In the genomic region with DNA sequence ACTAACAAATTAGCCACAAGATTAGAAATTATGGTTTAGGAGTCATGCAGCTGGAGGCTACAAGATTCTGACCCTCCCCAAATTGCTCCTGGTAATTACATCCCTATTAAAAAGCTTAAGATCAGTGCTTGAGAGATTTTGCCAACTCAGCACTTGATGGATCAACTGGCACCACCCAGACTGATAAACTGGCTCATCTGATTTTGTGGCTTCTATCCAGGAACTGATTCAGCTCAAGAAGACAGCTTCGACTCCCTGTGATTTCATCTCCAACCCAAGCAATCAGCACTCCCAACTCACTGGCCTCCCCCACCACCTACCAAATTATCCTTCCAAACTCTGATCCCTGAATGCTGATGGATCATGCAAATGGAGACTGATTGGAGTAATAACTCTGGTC, we compare ENCODE assay signal across 9 cellular contexts.
"Had no signal": no experiment of that assay in that cellular context is flagged by ENCODE, and none has a peak within 500 bp of the region (broad histone marks: within the 10 kb centered on the region; RNA-seq: fewer than 3 reads in every experiment).

No MANE protein-coding gene starts in this region.

- H3K4me3 ChIP-seq: cardiac muscle cell, hepatocyte, stomach had no signal

- DNase-seq: activated gamma-delta T cell treated with Interleukin-2 at 50 U/mL for 16 hours; activated naive CD8-positive, alpha-beta T cell treated with anti-CD3 and anti-CD28 coated beads for 36 hours; effector CD4-positive, alpha-beta T cell; kidney glomerular epithelial cell; mesendoderm; stomach had no signal

- ATAC-seq: activated CD4-positive, CD25-positive, alpha-beta regulatory T cell treated with anti-CD3 and anti-CD28 coated beads, Interleukin-2, amount 50 U/mL, for 24 hours had no signal
